ENCODE assay signal across 12 cellular contexts in genomic region chr10:69913586-69913985, GRCh38.
A peak's percentile ranks its signal among the peaks of the same experiment; 100 is the strongest.
DNase-seq lines count a peak whose midpoint lies in the region; FAIRE-seq and TF ChIP-seq lines count a peak whose summit lies in the region.
"Had no signal": no experiment of that assay in that cellular context is flagged by ENCODE, and none has a peak within 500 bp of the region (broad histone marks: within the 10 kb centered on the region; RNA-seq: fewer than 3 reads in every experiment).

No MANE protein-coding gene starts in this region.

- H3K36me3 ChIP-seq in H1 (ENCODE audit: control insufficient read depth in 2 of 4, insufficient read depth in 4 of 4, low read length in 3 of 4) (no peaks in the 10 kb centered on the region), WERI-Rb-1 (no peaks in the 10 kb centered on the region)

- TF ChIP-seq POLR2A in H1 (IDR thresholded peaks at IDR 0.05; ENCODE audit: control extremely low read depth in 1 of 2, low read depth in 2 of 2, low read length in 2 of 2) = no peak

- no peak overlapping the region for H2AK5ac ChIP-seq in H1 (ENCODE audit: low read depth, low read length)

- TF ChIP-seq CTCF in H1 (IDR thresholded peaks at IDR 0.05; ENCODE audit: control extremely low read depth in 1 of 3, insufficient read depth in 1 of 3, low read depth in 1 of 3, low read length in 3 of 3) = no peak
- TF ChIP-seq CTCF in nephron progenitor cell (IDR thresholded peaks at IDR 0.05) = no peak
- TF ChIP-seq CTCF in WERI-Rb-1 (IDR thresholded peaks at IDR 0.05; ENCODE audit: low read depth, low read length) = no peak

- peaks cover 0 to 3% (median 0%) of the 10 kb centered on the region in 4 experiments; a peak in 2 of 7 replicates for H3K27me3 ChIP-seq in H1 (replicated peaks in 1 of 4; ENCODE audit: control insufficient read depth in 3 of 4, extremely low read depth in 1 of 4, insufficient read depth in 3 of 4, low read length in 3 of 4)
- no peaks in the 10 kb centered on the region for H3K27me3 ChIP-seq in WERI-Rb-1 (ENCODE audit: insufficient read depth, low read depth, severe bottlenecking)

- H3K27ac Mint-ChIP-seq in nephron progenitor cell = no peak overlapping the region
- H3K27ac Mint-ChIP-seq: CD4-positive, CD25-positive, alpha-beta regulatory T cell; IgD-negative memory B cell had no signal

- no peak overlapping the region for H2AFZ ChIP-seq in H1 (ENCODE audit: low read length)

- TF ChIP-seq RAD21 in H1 (IDR thresholded peaks at IDR 0.05 in 1 of 2, conservative IDR thresholded peaks at IDR 0.05 in 1 of 2; ENCODE audit: low read depth in 2 of 2, low read length in 2 of 2) = no peak

- no peaks in the 10 kb centered on the region for H3K23me2 ChIP-seq in H1 (ENCODE audit: low read depth, low read length)

- no peak overlapping the region for H3K14ac ChIP-seq in H1 (ENCODE audit: insufficient read length)

- peaks cover 0 to 5% (median 2%) of the 10 kb centered on the region in 4 experiments; a peak in 4 of 7 replicates for H3K4me1 ChIP-seq in H1 (replicated peaks in 1 of 4; ENCODE audit: control insufficient read depth in 3 of 4, insufficient read depth in 4 of 4, low read length in 3 of 4)
- H3K4me1 ChIP-seq: A549 had no signal

- no peaks in the 10 kb centered on the region for H4K20me1 ChIP-seq in H1 (replicated peaks in 1 of 2; ENCODE audit: control insufficient read depth in 1 of 2, insufficient read depth in 2 of 2, low read length in 2 of 2)

- POLR2A ChIA-PET in H1 (lab: Charles Lee; ENCODE audit: partially characterized antibody) = interaction anchor here (1.0 kb wide), 2 partner anchors 8 to 63 kb away, joined by 4 read pairs; no protein-coding TSS in a partner anchor

- H3K79me2 ChIP-seq in H1 (ENCODE audit: control insufficient read depth in 1 of 2, insufficient read depth in 2 of 2, low read length in 2 of 2) = no peaks in the 10 kb centered on the region

- H3K36me3 Mint-ChIP-seq in nephron progenitor cell (ENCODE audit: low read depth) = no peaks in the 10 kb centered on the region
- H3K36me3 Mint-ChIP-seq: CD4-positive, CD25-positive, alpha-beta regulatory T cell; IgD-negative memory B cell had no signal

- 0 out of 2 replicates have a peak overlapping the region, but pooled peaks have one; percentile 34 for H2BK15ac ChIP-seq in H1 (ENCODE audit: low read length)

- H3K4me3 ChIP-seq in H1 (ENCODE audit: extremely low read depth in 1 of 4, insufficient read depth in 2 of 4, low read depth in 3 of 4, low read length in 4 of 4) (no peak overlapping the region), WERI-Rb-1 (ENCODE audit: low read depth, low read length) (no peak overlapping the region)
- H3K4me3 ChIP-seq: A549 had no signal

- no peak overlapping the region for H3K4me2 ChIP-seq in H1 (ENCODE audit: insufficient read depth in 1 of 2, low read depth in 2 of 2, low read length in 2 of 2)
- H3K4me2 ChIP-seq: A549 had no signal

- TF ChIP-seq EP300 in H1 (IDR thresholded peaks at IDR 0.05; ENCODE audit: borderline replicate concordance in 1 of 2, low read depth in 2 of 2, low read length in 2 of 2) = no peak

- CTCF ChIA-PET in H1 (lab: Charles Lee; ENCODE audit: partially characterized antibody) = interaction anchor here (1.0 to 14.1 kb wide), 38 partner anchors 9 to 311 kb away, joined by 3 to 321 read pairs (median 14); no protein-coding TSS in a partner anchor

- H3K27me3 Mint-ChIP-seq in nephron progenitor cell (ENCODE audit: low read depth, poor library complexity) = peaks cover 41% of the 10 kb centered on the region

- H4K5ac ChIP-seq in H1 (ENCODE audit: insufficient read length, low read depth, low read length) = no peak overlapping the region

- H4K91ac ChIP-seq in H1 (replicated peaks; ENCODE audit: insufficient read length, low read length) = peak overlapping the region; percentile 26

- WGBS in H1 (ENCODE audit: extremely low coverage in 1 of 2, insufficient coverage in 1 of 2, insufficient read length in 1 of 2, insufficient replicate concordance in 2 of 2, low coverage in 1 of 2, low lambda C conversion rate in 2 of 2, missing lambda C conversion rate in 1 of 2), 2 experiments = 88% methylated on average over 6 of the region's 11 CpGs; no CpG with 5 or more reads in 1 of the 2 experiments

- 0 out of 2 replicates have a peak overlapping the region, but pooled peaks have one; percentile 27 for H3K18ac ChIP-seq in H1 (ENCODE audit: extremely low read depth, low read length)

- H2BK20ac ChIP-seq in H1 (ENCODE audit: low read length) = no peak overlapping the region

- H4K8ac ChIP-seq in H1 (ENCODE audit: extremely low read depth, insufficient read depth, low read length) = no peak overlapping the region

- H3K56ac ChIP-seq in H1 (replicated peaks; ENCODE audit: insufficient read length, low read depth, low read length) = no peak overlapping the region

- no peak for FAIRE-seq in H1 (lab: Jason Lieb, UNC)
- FAIRE-seq: A549, H54 had no signal

- DNase-seq in MV-4-11 (lab: John Stamatoyannopoulos, UW) = peak; percentile 10
- DNase-seq in H1 (ENCODE audit: low read depth in 1 of 2, low spot score in 2 of 2) = no peak
- peak; percentile 79 for DNase-seq in nephron progenitor cell
- DNase-seq in LoVo (ENCODE audit: low spot score) = no peak
- no peak for DNase-seq in WERI-Rb-1
- no peak for DNase-seq in inferior parietal cortex (ENCODE audit: extremely low spot score)
- DNase-seq in T-helper 9 cell = no peak
- DNase-seq: CD4-positive, CD25-positive, alpha-beta regulatory T cell; DMS53 had no signal

- H3K9ac ChIP-seq in H1 (replicated peaks in 1 of 4; ENCODE audit: extremely low read depth in 1 of 4, low read depth in 3 of 4, low read length in 3 of 4) = no peak overlapping the region

- no peak overlapping the region for H2BK12ac ChIP-seq in H1 (ENCODE audit: low read depth, low read length)

- no peak overlapping the region for H3K4me3 Mint-ChIP-seq in nephron progenitor cell
- H3K4me3 Mint-ChIP-seq: CD4-positive, CD25-positive, alpha-beta regulatory T cell; IgD-negative memory B cell had no signal

- no peak overlapping the region for H3K27ac ChIP-seq in H1 (ENCODE audit: low read depth, low read length)
- H3K27ac ChIP-seq in WERI-Rb-1 = no peak overlapping the region
- H3K27ac ChIP-seq: A549 had no signal

- no peak overlapping the region for H2BK5ac ChIP-seq in H1 (ENCODE audit: low read depth, low read length)

- no peaks in the 10 kb centered on the region for H3K9me3 ChIP-seq in H1 (ENCODE audit: insufficient read depth in 2 of 2, low read depth in 1 of 2, low read length in 1 of 2)
- H3K9me3 ChIP-seq in WERI-Rb-1 (ENCODE audit: severe bottlenecking) = no peaks in the 10 kb centered on the region
- H3K9me3 ChIP-seq: A549 had no signal

- H2BK120ac ChIP-seq in H1 (replicated peaks; ENCODE audit: low read depth, low read length) = no peak overlapping the region

- H3K4me1 Mint-ChIP-seq in nephron progenitor cell = peaks cover 55% of the 10 kb centered on the region
- H3K4me1 Mint-ChIP-seq: CD4-positive, CD25-positive, alpha-beta regulatory T cell; IgD-negative memory B cell had no signal

- no peaks in the 10 kb centered on the region for H3K79me1 ChIP-seq in H1 (ENCODE audit: low read depth, low read length)

- no peak overlapping the region for H3K4ac ChIP-seq in H1 (replicated peaks; ENCODE audit: insufficient read length, low read depth, low read length)

- H3K9me3 Mint-ChIP-seq in nephron progenitor cell = no peaks in the 10 kb centered on the region
- H3K9me3 Mint-ChIP-seq: IgD-negative memory B cell had no signal

- H3K23ac ChIP-seq in H1 (ENCODE audit: insufficient read length) = no peak overlapping the region

TF ChIP-seq in H1, 55 proteins besides CTCF, POLR2A, EP300 and RAD21:
- no peak for TF ChIP-seq ATF2 (IDR thresholded peaks at IDR 0.05; ENCODE audit: low read length)
- TF ChIP-seq RFX5 (IDR thresholded peaks at IDR 0.05; ENCODE audit: borderline replicate concordance, low read depth, low read length) = no peak
- TF ChIP-seq ZNF274 (IDR thresholded peaks at IDR 0.05; ENCODE audit: borderline replicate concordance, extremely low read depth, low read length) = no peak
- no peak for TF ChIP-seq SP2 (IDR thresholded peaks at IDR 0.05; ENCODE audit: low read length)
- TF ChIP-seq MAFK (IDR thresholded peaks at IDR 0.05; ENCODE audit: low read depth, low read length) = no peak
- no peak for TF ChIP-seq BRCA1 (IDR thresholded peaks at IDR 0.05; ENCODE audit: low read depth, low read length)
- no peak for TF ChIP-seq NANOG (IDR thresholded peaks at IDR 0.05; ENCODE audit: insufficient read depth, low read depth, low read length, poor library complexity, severe bottlenecking)
- no peak for TF ChIP-seq BCL11A (IDR thresholded peaks at IDR 0.05; ENCODE audit: low read depth in 2 of 2, low read length in 2 of 2)
- TF ChIP-seq PHF8 (conservative IDR thresholded peaks at IDR 0.05; ENCODE audit: low read depth, low read length) = no peak
- no peak for TF ChIP-seq ATF3 (IDR thresholded peaks at IDR 0.05; ENCODE audit: insufficient read depth, low read depth, low read length)
- no peak for TF ChIP-seq CREB1 (IDR thresholded peaks at IDR 0.05)
- no peak for TF ChIP-seq HDAC6 (IDR thresholded peaks at IDR 0.05; ENCODE audit: low read depth, low read length)
- no peak for TF ChIP-seq SIN3A (conservative IDR thresholded peaks at IDR 0.05 in 1 of 2, IDR thresholded peaks at IDR 0.05 in 1 of 2; ENCODE audit: low read depth in 1 of 2, low read length in 2 of 2)
- TF ChIP-seq JUND (IDR thresholded peaks at IDR 0.05; ENCODE audit: low read length) = no peak
- TF ChIP-seq RBBP5 (IDR thresholded peaks at IDR 0.05; ENCODE audit: borderline replicate concordance, low read depth, low read length) = no peak

Comparison
In these comparisons a context has a peak if more than half of its experiments do, and no peak if none do; other contexts are left out.
1. DNase-seq: peak in MV-4-11 (single experiment) and nephron progenitor cell (single experiment); none in H1 (0 of 2), LoVo (single experiment), WERI-Rb-1 (single experiment), inferior parietal cortex (single experiment) and T-helper 9 cell (single experiment).